8 cellular contexts compared by ENCODE assay signal in the genomic region with DNA sequence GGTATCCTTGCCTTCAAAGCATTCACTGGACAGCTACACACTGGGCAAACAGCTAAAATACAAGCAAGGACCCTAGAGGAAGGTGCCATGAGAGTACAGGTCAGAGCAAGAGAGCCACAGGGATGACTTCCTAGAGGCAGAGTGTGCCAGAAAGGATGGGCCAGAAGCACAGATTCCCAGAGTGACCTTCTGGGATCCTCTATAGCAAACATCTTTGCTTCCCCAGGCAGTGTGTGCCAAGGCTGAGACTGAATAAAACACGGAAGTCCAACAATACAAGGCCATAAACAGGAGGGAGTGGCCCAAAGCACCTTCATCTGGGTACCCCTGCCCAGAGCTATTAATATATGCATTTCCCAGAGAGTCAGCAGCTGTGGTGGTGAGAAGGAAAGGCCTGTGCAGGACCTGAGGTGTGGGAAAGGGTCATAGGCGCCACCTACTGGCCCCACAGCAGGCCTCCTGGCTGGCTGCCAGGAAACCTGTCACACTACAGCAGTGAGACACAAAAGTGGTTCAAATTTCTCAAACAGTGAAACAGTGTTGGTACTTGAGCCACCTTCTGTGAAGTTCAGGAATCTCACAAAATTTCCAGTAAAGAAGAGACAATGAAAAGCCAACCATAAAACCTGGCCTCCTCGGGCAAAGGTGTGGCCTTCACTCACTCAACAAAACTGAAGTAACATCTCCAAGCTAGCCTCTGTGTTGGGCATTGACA. TPM values are rescaled to one million over a fixed set of nuclear protein-coding genes. Genes with fewer than 3 reads are reported as not detected.
DNase-seq lines count a peak whose midpoint lies in the region; ATAC-seq and TF ChIP-seq lines count a peak whose summit lies in the region.

No MANE protein-coding gene starts in this region.

- DNase-seq in GM12864 (ENCODE audit: low read depth): peak; percentile 43
- peak; percentile 71 to 94 (median 88) for DNase-seq in Peyer's patch
- peak; percentile 88 for DNase-seq in activated T-cell treated with anti-CD3 and anti-CD28 coated beads, Interleukin-2, amount 50 U/mL, for 48 hours
- peak; percentile 78 for DNase-seq in fibroblast of mammary gland (ENCODE audit: low read depth)
- peak; percentile 62 for DNase-seq in neural crest cell (ENCODE audit: low read depth, low spot score)
- peak; percentile 92 for DNase-seq in stomach

- H3K9me3 Mint-ChIP-seq in neural crest cell: no peaks in the 10 kb centered on the region

- H3K4me3 ChIP-seq in GM12864 (ENCODE audit: low read depth, low read length): no peak overlapping the region
- no peak overlapping the region for H3K4me3 ChIP-seq in Peyer's patch
- no peak overlapping the region for H3K4me3 ChIP-seq in fibroblast of mammary gland (ENCODE audit: control insufficient read depth, low read depth, low read length)
- no peak overlapping the region for H3K4me3 ChIP-seq in stomach

- TF ChIP-seq CTCF in GM12864 (IDR thresholded peaks at IDR 0.05; ENCODE audit: low read depth, low read length, missing control alignments) (peak; percentile 96), LNCAP (IDR thresholded peaks at IDR 0.05) (peak; percentile 91), Peyer's patch (IDR thresholded peaks at IDR 0.05) (peak; percentile 56 to 86 (median 84)), fibroblast of mammary gland (conservative IDR thresholded peaks at IDR 0.05; ENCODE audit: control insufficient read depth, insufficient read depth, low read depth, low read length) (peak; percentile 83), neural crest cell (conservative IDR thresholded peaks at IDR 0.05) (peak; percentile 88), stomach (IDR thresholded peaks at IDR 0.05) (peak in 5 of 7 experiments; percentile 60 to 85 (median 75))

- WGBS in stomach, 5 donors: 14 to 23% (median 19%) methylated on average over 3 of the region's 3 CpGs

- peaks cover 3% of the 10 kb centered on the region for H3K36me3 Mint-ChIP-seq in neural crest cell (ENCODE audit: low read depth)

- H3K27ac ChIP-seq in Peyer's patch (peak overlapping the region in 1 of 4 donors; percentile 10), stomach (peak overlapping the region in 1 of 5 donors; percentile 12)

- no peak overlapping the region for H3K27ac Mint-ChIP-seq in neural crest cell (ENCODE audit: unreplicated experiment)

- no peak for TF ChIP-seq EP300 in stomach (IDR thresholded peaks at IDR 0.05)

- peaks cover 54% of the 10 kb centered on the region for H3K4me1 Mint-ChIP-seq in neural crest cell

- no peaks in the 10 kb centered on the region for H3K36me3 ChIP-seq in Peyer's patch
- H3K36me3 ChIP-seq in stomach: no peaks in the 10 kb centered on the region

- H3K27me3 ChIP-seq in Peyer's patch (no peaks in the 10 kb centered on the region), stomach (no peaks in the 10 kb centered on the region)

- no peak for TF ChIP-seq POLR2A in Peyer's patch (IDR thresholded peaks at IDR 0.05)
- TF ChIP-seq POLR2A in stomach (IDR thresholded peaks at IDR 0.05): no peak

- H3K4me1 ChIP-seq in Peyer's patch: peaks cover 0 to 10% (median 2%) of the 10 kb centered on the region in 4 donors
- H3K4me1 ChIP-seq in stomach: peaks cover 12 to 37% (median 24%) of the 10 kb centered on the region in 4 donors

- no peak for ATAC-seq in HG03432 (IDR thresholded peaks at IDR 0.05; ENCODE audit: unreplicated experiment)

- H3K4me3 Mint-ChIP-seq in neural crest cell: no peak overlapping the region

- no peaks in the 10 kb centered on the region for H3K9me3 ChIP-seq in Peyer's patch
- no peaks in the 10 kb centered on the region for H3K9me3 ChIP-seq in stomach

- no peaks in the 10 kb centered on the region for H3K27me3 Mint-ChIP-seq in neural crest cell (ENCODE audit: low read depth)

- intact Hi-C loops in stomach (cut with DNase I; ENCODE audit: low total_unique reads): no loop called here

RNA-seq across cellular contexts. Expression of a gene that starts 20.3 kb away (rescaled TPM):
- total RNA-seq in Peyer's patch: 10 to 100 TPM; 16.5 to 78.4 (median 20.6) TPM
- 32.1 and 33.5 TPM in 2 replicates for total RNA-seq in neural crest cell
- 10 to 100 TPM; 16.1 to 96.9 (median 20.3) TPM for total RNA-seq in stomach
- 1 to 10 TPM; 2.6 to 8.0 (median 6.6) TPM for polyA plus RNA-seq in stomach
